Comparison of ENCODE assay signal across 29 cellular contexts in genomic region chr4:30879841-30880240, GRCh38.
DNase-seq lines count a peak whose midpoint lies in the region; ATAC-seq, FAIRE-seq and TF ChIP-seq lines count a peak whose summit lies in the region.
"Had no signal": no experiment of that assay in that cellular context is flagged by ENCODE, and none has a peak within 500 bp of the region (broad histone marks: within the 10 kb centered on the region; RNA-seq: fewer than 3 reads in every experiment).

No MANE protein-coding gene starts in this region.

- H3K4me1 Mint-ChIP-seq in astrocyte (ENCODE audit: low read depth, unreplicated experiment), result peaks cover 12% of the 10 kb centered on the region
- H3K4me1 Mint-ChIP-seq: CD14-positive monocyte; CD4-positive, alpha-beta memory T cell; CD4-positive, CD25-positive, alpha-beta regulatory T cell; CD8-positive, alpha-beta memory T cell had no signal

- H3K36me3 ChIP-seq in HCT116 (ENCODE audit: control insufficient read depth in 1 of 2, insufficient read depth in 2 of 2, low read length in 2 of 2), result peaks cover 0 to 11% of the 10 kb centered on the region in 2 experiments; a peak in 1 of 4 replicates
- no peaks in the 10 kb centered on the region for H3K36me3 ChIP-seq in astrocyte (ENCODE audit: insufficient read depth, low read length)
- H3K36me3 ChIP-seq: BE2C, BLaER1 had no signal

- H3K9ac ChIP-seq in HCT116 (ENCODE audit: low read length) (peak overlapping the region; percentile 31; the same call in 1 of the 2 replicates), astrocyte (ENCODE audit: low read length) (no peak overlapping the region)
- H3K9ac ChIP-seq: BLaER1 had no signal

- POLR2A ChIA-PET in HCT116 (lab: Charles Lee), result interaction anchor here (0.9 to 1.2 kb wide), 6 partner anchors 9 to 111 kb away, joined by 3 to 4 read pairs (median 4); no protein-coding TSS in a partner anchor

- H3K79me2 ChIP-seq in HCT116 (ENCODE audit: insufficient read depth, low read length), result peaks cover 89% of the 10 kb centered on the region
- no peaks in the 10 kb centered on the region for H3K79me2 ChIP-seq in astrocyte (ENCODE audit: insufficient read depth, low read length)

- no peaks in the 10 kb centered on the region for H3K27me3 ChIP-seq in HCT116 (ENCODE audit: insufficient read depth, low read length)
- no peaks in the 10 kb centered on the region for H3K27me3 ChIP-seq in astrocyte (ENCODE audit: insufficient read depth, low read length)
- H3K27me3 ChIP-seq: BE2C, BLaER1 had no signal

- TF ChIP-seq CTCF in HCT116 (IDR thresholded peaks at IDR 0.05 in 2 of 3, conservative IDR thresholded peaks at IDR 0.05 in 1 of 3; ENCODE audit: borderline replicate concordance in 1 of 3, insufficient read depth in 1 of 3, low read depth in 2 of 3, low read length in 2 of 3), result no peak
- no peak for TF ChIP-seq CTCF in astrocyte (IDR thresholded peaks at IDR 0.05; ENCODE audit: insufficient read depth, low read depth, low read length)
- no peak for TF ChIP-seq CTCF in GM13977 (IDR thresholded peaks at IDR 0.05; ENCODE audit: extremely low read depth, insufficient read depth, missing control alignments)

- H4K20me1 ChIP-seq in HCT116 (ENCODE audit: insufficient read depth) (no peaks in the 10 kb centered on the region), astrocyte (ENCODE audit: insufficient read depth, low read length) (no peaks in the 10 kb centered on the region)
- H4K20me1 ChIP-seq: BLaER1 had no signal

- FAIRE-seq in astrocyte (lab: Jason Lieb, UNC), result no peak
- FAIRE-seq: A204.1, G401.6, GM12878, GM12892, GM19239 had no signal

- no peak for TF ChIP-seq RAD21 in HCT116 (IDR thresholded peaks at IDR 0.05; ENCODE audit: low read depth)

- peaks cover 77 to 89% of the 10 kb centered on the region in 2 experiments for H3K4me1 ChIP-seq in HCT116 (ENCODE audit: control insufficient read depth in 1 of 2, insufficient read depth in 2 of 2, low read length in 2 of 2)
- H3K4me1 ChIP-seq in astrocyte (ENCODE audit: insufficient read depth, low read length), result no peaks in the 10 kb centered on the region
- H3K4me1 ChIP-seq: BE2C, BLaER1 had no signal

- H3K9me2 ChIP-seq in HCT116 (ENCODE audit: insufficient read depth), result no peaks in the 10 kb centered on the region

- intact Hi-C loops in HCT116 (cut with micrococcal nuclease), result no loop called here

- H2AFZ ChIP-seq in HCT116 (ENCODE audit: low read depth, low read length, poor library complexity, severe bottlenecking) (no peak overlapping the region), astrocyte (ENCODE audit: low read depth, low read length) (no peak overlapping the region)

- H3K9me3 Mint-ChIP-seq in astrocyte (ENCODE audit: unreplicated experiment), result no peaks in the 10 kb centered on the region

- RAD21 ChIA-PET in HCT116 (lab: Charles Lee; ENCODE audit: low non-redundant PET in 1 of 2, low total read pairs in 2 of 2, uncharacterized antibody in 2 of 2, unreplicated experiment in 2 of 2), result interaction anchor here in 1 of 2 experiments (0.7 kb wide), 1 partner anchor 14 kb away, joined by 3 read pairs; no protein-coding TSS in a partner anchor

- no peaks in the 10 kb centered on the region for H3K36me3 Mint-ChIP-seq in astrocyte (ENCODE audit: low read depth, unreplicated experiment)
- H3K36me3 Mint-ChIP-seq: CD14-positive monocyte; CD4-positive, alpha-beta memory T cell; CD4-positive, CD25-positive, alpha-beta regulatory T cell; CD8-positive, alpha-beta memory T cell had no signal

- ATAC-seq in HCT116, result no peak
- ATAC-seq: GM12878 had no signal

- no peak for TF ChIP-seq POLR2A in HCT116 (IDR thresholded peaks at IDR 0.05; ENCODE audit: borderline replicate concordance, extremely low read depth, insufficient read depth, insufficient read length)

- no TSS peak for BruUV-seq in HCT116 (replicated peaks; lab: Mats Ljungman, UMichigan)

- peaks cover 0 to 1% of the 10 kb centered on the region in 2 experiments; a peak in 1 of 4 replicates for H3K9me3 ChIP-seq in HCT116 (ENCODE audit: control insufficient read depth in 1 of 2, insufficient read depth in 1 of 2, low read depth in 1 of 2, low read length in 2 of 2)
- H3K9me3 ChIP-seq in astrocyte (ENCODE audit: insufficient read depth, low read depth, low read length), result no peaks in the 10 kb centered on the region
- H3K9me3 ChIP-seq: BE2C, BLaER1 had no signal

- in situ Hi-C loops in KBM-7 (cut with MboI; ENCODE audit: low pct_unique_long_range_greater_than_20kb, low sequenced_read_pairs) (no loop called here), GM13977 (cut with MboI; ENCODE audit: low pct_unique_long_range_greater_than_20kb, low sequenced_read_pairs, unreplicated experiment) (no loop called here)

- H3K4me2 ChIP-seq in HCT116 (ENCODE audit: low read length) (peak overlapping the region; percentile 29), astrocyte (ENCODE audit: low read length) (no peak overlapping the region)
- H3K4me2 ChIP-seq: BLaER1 had no signal

- CTCF ChIA-PET in HCT116 (lab: Charles Lee), result interaction anchor here (1.3 kb wide), 1 partner anchor 18 kb away, joined by 4 read pairs; no protein-coding TSS in a partner anchor

- no peak overlapping the region for H3K4me3 Mint-ChIP-seq in astrocyte (ENCODE audit: unreplicated experiment)
- H3K4me3 Mint-ChIP-seq: CD14-positive monocyte; CD4-positive, alpha-beta memory T cell; CD4-positive, CD25-positive, alpha-beta regulatory T cell; CD8-positive, alpha-beta memory T cell had no signal

- no peaks in the 10 kb centered on the region for H3K27me3 Mint-ChIP-seq in astrocyte (ENCODE audit: low read depth, unreplicated experiment)
- H3K27me3 Mint-ChIP-seq: CD4-positive, alpha-beta memory T cell; CD4-positive, CD25-positive, alpha-beta regulatory T cell; CD8-positive, alpha-beta memory T cell had no signal

- H3K27ac ChIP-seq in HCT116 (ENCODE audit: low read depth, low read length) (no peak overlapping the region; the same call in 1 of the 2 replicates), astrocyte (ENCODE audit: low read depth, low read length) (no peak overlapping the region)
- H3K27ac ChIP-seq: BLaER1 had no signal

- no peak overlapping the region for H3K4me3 ChIP-seq in HCT116 (replicated peaks in 1 of 2; ENCODE audit: low read depth in 1 of 2, low read length in 2 of 2)
- no peak overlapping the region for H3K4me3 ChIP-seq in astrocyte (ENCODE audit: insufficient read depth, low read depth, low read length)
- H3K4me3 ChIP-seq: BLaER1, GM12878 had no signal

- H3K27ac Mint-ChIP-seq in astrocyte (ENCODE audit: unreplicated experiment), result no peak overlapping the region
- H3K27ac Mint-ChIP-seq: CD14-positive monocyte; CD4-positive, alpha-beta memory T cell; CD4-positive, CD25-positive, alpha-beta regulatory T cell; CD8-positive, alpha-beta memory T cell had no signal

- peak; percentile 8 for DNase-seq in GM03348 (ENCODE audit: low spot score)
- DNase-seq in HCT116 (ENCODE audit: low read depth, low spot score), result no peak
- peak; percentile 58 for DNase-seq in astrocyte (ENCODE audit: low read depth)
- DNase-seq in KBM-7, result no peak
- DNase-seq in GM19240 (ENCODE audit: insufficient read length, low spot score), result no peak
- no peak for DNase-seq in cortex of kidney (lab: John Stamatoyannopoulos, UW)
- DNase-seq in GM13977 (ENCODE audit: low spot score), result no peak
- DNase-seq: 8988T; ACHN; BE2C; C1 segment of cervical spinal cord; CD4-positive, alpha-beta memory T cell; CD4-positive, CD25-positive, alpha-beta regulatory T cell; CD8-positive, alpha-beta memory T cell; COR-L47; DMS 273 treated with DMSO at 0.1 percent for 48 hours; DMS153; DMS53; DMS79; DND-41; EL; GF-D8 had no signal

TF ChIP-seq in HCT116, 20 proteins besides CTCF, POLR2A, EP300 and RAD21:
- peak; percentile 27; the same call in 1 of the 2 replicates for TF ChIP-seq SP1 (IDR thresholded peaks at IDR 0.05; ENCODE audit: low read depth)
- no peak for TF ChIP-seq EZH2phosphoT487 (IDR thresholded peaks at IDR 0.05; ENCODE audit: borderline replicate concordance)
- TF ChIP-seq JUND (IDR thresholded peaks at IDR 0.05), result peak; percentile 43; the same call in 1 of the 2 replicates
- TF ChIP-seq SRF (IDR thresholded peaks at IDR 0.05; ENCODE audit: low read depth), result no peak
- 0 out of 2 replicates have a peak, but pooled peaks have one; percentile 17 for TF ChIP-seq POLR2AphosphoS5 (IDR thresholded peaks at IDR 0.05; ENCODE audit: low read depth, low read length)
- TF ChIP-seq CBX3 (IDR thresholded peaks at IDR 0.05; ENCODE audit: low read depth), result no peak
- TF ChIP-seq, protein P1, sequence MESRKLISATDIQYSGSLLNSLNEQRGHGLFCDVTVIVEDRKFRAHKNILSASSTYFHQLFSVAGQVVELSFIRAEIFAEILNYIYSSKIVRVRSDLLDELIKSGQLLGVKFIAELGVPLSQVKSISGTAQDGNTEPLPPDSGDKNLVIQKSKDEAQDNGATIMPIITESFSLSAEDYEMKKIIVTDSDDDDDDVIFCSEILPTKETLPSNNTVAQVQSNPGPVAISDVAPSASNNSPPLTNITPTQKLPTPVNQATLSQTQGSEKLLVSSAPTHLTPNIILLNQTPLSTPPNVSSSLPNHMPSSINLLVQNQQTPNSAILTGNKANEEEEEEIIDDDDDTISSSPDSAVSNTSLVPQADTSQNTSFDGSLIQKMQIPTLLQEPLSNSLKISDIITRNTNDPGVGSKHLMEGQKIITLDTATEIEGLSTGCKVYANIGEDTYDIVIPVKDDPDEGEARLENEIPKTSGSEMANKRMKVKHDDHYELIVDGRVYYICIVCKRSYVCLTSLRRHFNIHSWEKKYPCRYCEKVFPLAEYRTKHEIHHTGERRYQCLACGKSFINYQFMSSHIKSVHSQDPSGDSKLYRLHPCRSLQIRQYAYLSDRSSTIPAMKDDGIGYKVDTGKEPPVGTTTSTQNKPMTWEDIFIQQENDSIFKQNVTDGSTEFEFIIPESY (IDR thresholded peaks at IDR 0.05; ENCODE audit: extremely low read depth, insufficient replicate concordance, low read length), result no peak
- TF ChIP-seq FOSL1 (IDR thresholded peaks at IDR 0.05; ENCODE audit: low read depth), result peak; percentile 48; the same call in 1 of the 2 replicates
- TF ChIP-seq CEBPB (IDR thresholded peaks at IDR 0.05; ENCODE audit: low read depth), result no peak
- TF ChIP-seq ZFX (IDR thresholded peaks at IDR 0.05), result no peak
TF ChIP-seq in HCT116: peak in this region for 4.

Comparison
In these comparisons a context has a peak if more than half of its experiments do, and no peak if none do; other contexts are left out.
1. DNase-seq: peak in GM03348 (single experiment) and astrocyte (single experiment); none in HCT116 (single experiment), KBM-7 (single experiment), GM19240 (single experiment), cortex of kidney (single experiment) and GM13977 (single experiment).